ENCODE assay signal across 10 cellular contexts in genomic region chr3:14549256-14549931, GRCh38. TPM values are rescaled to one million over a fixed set of nuclear protein-coding genes. Genes with fewer than 3 reads are reported as not detected.
DNase-seq lines count a peak whose midpoint lies in the region; ATAC-seq and TF ChIP-seq lines count a peak whose summit lies in the region.
"Had no signal": no experiment of that assay in that cellular context is flagged by ENCODE, and none has a peak within 500 bp of the region (broad histone marks: within the 10 kb centered on the region; RNA-seq: fewer than 3 reads in every experiment).

No MANE protein-coding gene starts in this region.

- TF ChIP-seq CTCF in endodermal cell (conservative IDR thresholded peaks at IDR 0.05) = peak; percentile 62
- peak in 2 of 3 experiments; percentile 24 to 28 for TF ChIP-seq CTCF in testis (IDR thresholded peaks at IDR 0.05)

- H3K4me3 ChIP-seq in endodermal cell (ENCODE audit: low read length) = no peak overlapping the region
- no peak overlapping the region for H3K4me3 ChIP-seq in testis
- H3K4me3 ChIP-seq: coronary artery had no signal

- H3K9ac ChIP-seq in endodermal cell (ENCODE audit: extremely low read depth, low read length, poor library complexity, severe bottlenecking) = no peak overlapping the region

- WGBS in endodermal cell (ENCODE audit: insufficient coverage in 1 of 2, insufficient read length in 1 of 2), 2 experiments = 76 to 78% methylated on average over 4 to 8 of the region's 8 CpGs
- WGBS in testis, 2 donors = 71 to 82% methylated on average over 8 of the region's 8 CpGs

- DNase-seq in SHP77 (lab: John Stamatoyannopoulos, UW) (peak; percentile 4 to 23), SHP77 treated with DMSO at 0.1 percent for 48 hours (lab: John Stamatoyannopoulos, UW) (no peak), NCI-H526 treated with DMSO at 0.1 percent for 48 hours (lab: John Stamatoyannopoulos, UW) (peak; percentile 9), endodermal cell (no peak), testis (no peak), superior temporal gyrus (ENCODE audit: extremely low spot score) (no peak)
- no peak for DNase-seq in stimulated activated naive CD8-positive, alpha-beta T cell treated with anti-CD3 and anti-CD28 coated beads, Interleukin-15, amount 100 ng/mL, for 72 hours
- DNase-seq: activated CD4-positive, CD25-positive, alpha-beta regulatory T cell treated with anti-CD3 and anti-CD28 coated beads, Interleukin-2, amount 50 U/mL, for 72 hours had no signal

- no peak overlapping the region for H3K27ac ChIP-seq in endodermal cell (ENCODE audit: low read depth, low read length)
- no peak overlapping the region for H3K27ac ChIP-seq in testis
- H3K27ac ChIP-seq: coronary artery had no signal

- no peak overlapping the region for H3K27ac Mint-ChIP-seq in endodermal cell
- no peak overlapping the region for H3K27ac Mint-ChIP-seq in stimulated activated naive CD8-positive, alpha-beta T cell treated with anti-CD3 and anti-CD28 coated beads, Interleukin-15, amount 100 ng/mL, for 72 hours

- no peaks in the 10 kb centered on the region for H3K4me1 ChIP-seq in endodermal cell (ENCODE audit: control insufficient read depth, insufficient read depth, low read length)
- H3K4me1 ChIP-seq in testis = no peaks in the 10 kb centered on the region

- H3K36me3 ChIP-seq in endodermal cell (ENCODE audit: control insufficient read depth, insufficient read depth, low read length) (no peaks in the 10 kb centered on the region), testis (ENCODE audit: low read depth, missing control alignments) (no peaks in the 10 kb centered on the region)

- H3K27me3 Mint-ChIP-seq in endodermal cell (ENCODE audit: insufficient read depth) = no peaks in the 10 kb centered on the region
- peaks cover 79% of the 10 kb centered on the region for H3K27me3 Mint-ChIP-seq in stimulated activated naive CD8-positive, alpha-beta T cell treated with anti-CD3 and anti-CD28 coated beads, Interleukin-15, amount 100 ng/mL, for 72 hours

- TF ChIP-seq POLR2A in testis (IDR thresholded peaks at IDR 0.05) = no peak

- H3K4me1 Mint-ChIP-seq in endodermal cell = no peaks in the 10 kb centered on the region
- H3K4me1 Mint-ChIP-seq in stimulated activated naive CD8-positive, alpha-beta T cell treated with anti-CD3 and anti-CD28 coated beads, Interleukin-15, amount 100 ng/mL, for 72 hours = peaks cover 5% of the 10 kb centered on the region

- no peak for ATAC-seq in GM18520 (IDR thresholded peaks at IDR 0.05; ENCODE audit: unreplicated experiment)
- no peak for ATAC-seq in stimulated activated naive CD8-positive, alpha-beta T cell treated with anti-CD3 and anti-CD28 coated beads, Interleukin-15, amount 100 ng/mL, for 72 hours

- H3K9me3 ChIP-seq in endodermal cell (ENCODE audit: control insufficient read depth, low read length) = no peaks in the 10 kb centered on the region
- no peaks in the 10 kb centered on the region for H3K9me3 ChIP-seq in testis

- no peak overlapping the region for H3K4me3 Mint-ChIP-seq in endodermal cell
- H3K4me3 Mint-ChIP-seq in stimulated activated naive CD8-positive, alpha-beta T cell treated with anti-CD3 and anti-CD28 coated beads, Interleukin-15, amount 100 ng/mL, for 72 hours = no peak overlapping the region

- H3K27me3 ChIP-seq in endodermal cell (ENCODE audit: control insufficient read depth, insufficient read depth, low read length, poor library complexity, severe bottlenecking) (peaks cover 9% of the 10 kb centered on the region), testis (no peaks in the 10 kb centered on the region)

- no peaks in the 10 kb centered on the region for H3K9me3 Mint-ChIP-seq in endodermal cell
- H3K9me3 Mint-ChIP-seq in stimulated activated naive CD8-positive, alpha-beta T cell treated with anti-CD3 and anti-CD28 coated beads, Interleukin-15, amount 100 ng/mL, for 72 hours = no peaks in the 10 kb centered on the region

- intact Hi-C loops in testis (cut with DNase I; ENCODE audit: low total_unique reads) = loop anchor here (5.0 kb wide), 1 partner anchor 37 kb away; no protein-coding TSS in a partner anchor

- H3K36me3 Mint-ChIP-seq in endodermal cell (ENCODE audit: low read depth) = no peaks in the 10 kb centered on the region

RNA-seq across cellular contexts. Expression of gene GRIP2, which starts 9.3 kb away (rescaled TPM):
- total RNA-seq in endodermal cell = 1 to 10 TPM; 2.0 to 2.2 TPM
- polyA plus RNA-seq in endodermal cell (2013, experiment 1 of 2) = 1.1 TPM
- polyA plus RNA-seq in endodermal cell (2013, experiment 2 of 2) = 0.79 TPM
- total RNA-seq in testis = 1 to 10 TPM; 2.4 to 2.7 TPM
- polyA plus RNA-seq in testis (ENCODE audit: insufficient read depth, low read depth, low replicate concordance) = 3.2 TPM

Comparison
In these comparisons a context has a peak if more than half of its experiments do, and no peak if none do; other contexts are left out.
1. DNase-seq: peak in SHP77 (2 of 2) and NCI-H526 treated with DMSO at 0.1 percent for 48 hours (single experiment); none in SHP77 treated with DMSO at 0.1 percent for 48 hours (single experiment), endodermal cell (single experiment), testis (single experiment), superior temporal gyrus (single experiment) and stimulated activated naive CD8-positive, alpha-beta T cell treated with anti-CD3 and anti-CD28 coated beads, Interleukin-15, amount 100 ng/mL, for 72 hours (0 of 2).